ENCODE assay signal across 22 cellular contexts in genomic region chr3:40465456-40465855, GRCh38. TPM values are rescaled to one million over a fixed set of nuclear protein-coding genes. Genes with fewer than 3 reads are reported as not detected.
DNase-seq lines count a peak whose midpoint lies in the region; ATAC-seq, FAIRE-seq and TF ChIP-seq lines count a peak whose summit lies in the region.
"Had no signal": no experiment of that assay in that cellular context is flagged by ENCODE, and none has a peak within 500 bp of the region (broad histone marks: within the 10 kb centered on the region; RNA-seq: fewer than 3 reads in every experiment).

No MANE protein-coding gene starts in this region.

- no peak overlapping the region for H4K12ac ChIP-seq in trophoblast cell (ENCODE audit: low read depth, low read length)

- peaks cover 1 to 3% of the 10 kb centered on the region in 2 experiments; a peak in 4 of 5 replicates for H3K4me1 ChIP-seq in K562 (replicated peaks in 1 of 2; ENCODE audit: control insufficient read depth in 2 of 2, insufficient read depth in 2 of 2, low read length in 2 of 2)
- H3K4me1 ChIP-seq in trophoblast cell (ENCODE audit: control insufficient read depth in 1 of 2, insufficient read depth in 2 of 2, low read length in 2 of 2): no peaks in the 10 kb centered on the region

- H3K4me3 Mint-ChIP-seq in activated CD8-positive, alpha-beta T cell treated with anti-CD3 and anti-CD28 coated beads, Interleukin-2, amount 10 ng/mL, durations not matched to agents 7 days and 5 days: no peak overlapping the region
- no peak overlapping the region for H3K4me3 Mint-ChIP-seq in activated CD8-positive, alpha-beta T cell treated with anti-CD3 and anti-CD28 coated beads for 36 hours
- no peak overlapping the region for H3K4me3 Mint-ChIP-seq in HFFc6

- no peak overlapping the region for H2BK5ac ChIP-seq in trophoblast cell (ENCODE audit: low read depth, low read length, poor library complexity)

- BruUV-seq in K562 (replicated peaks; lab: Mats Ljungman, UMichigan): no TSS peak

- DNase-seq in activated CD8-positive, alpha-beta T cell treated with anti-CD3 and anti-CD28 coated beads, Interleukin-2, amount 10 ng/mL, durations not matched to agents 7 days and 5 days: no peak
- DNase-seq in activated CD8-positive, alpha-beta T cell treated with anti-CD3 and anti-CD28 coated beads for 36 hours: no peak
- no peak for DNase-seq in HFFc6
- no peak for DNase-seq in K562 (ENCODE audit: extremely low read depth in 1 of 4, low spot score in 3 of 4)
- no peak for DNase-seq in trophoblast cell
- no peak for DNase-seq in NCI-H226
- no peak for DNase-seq in occipital lobe (lab: John Stamatoyannopoulos, UW)
- DNase-seq: activated effector memory CD4-positive, alpha-beta T cell treated with Interleukin-2 at 50 U/mL for 16 hours; aorta; midbrain; NCI-H69; ovary; PC-9; stimulated activated CD4-positive, alpha-beta T cell treated with anti-CD3 and anti-CD28 coated beads, Interleukin-2, amount 100 ng/mL, for 24 hours; substantia nigra had no signal

- TF ChIP-seq EP300 in K562 (IDR thresholded peaks at IDR 0.05; ENCODE audit: low read length): no peak

- peak overlapping the region; percentile 49 for H3K23ac ChIP-seq in trophoblast cell (ENCODE audit: low read length)

- in situ Hi-C loops in K562 (cut with MboI): loop anchor here (25.0 kb wide), 1 partner anchor 1053 kb away; the partner anchor contains the start of gene RPSA

- no peak overlapping the region for H3K18ac ChIP-seq in trophoblast cell (ENCODE audit: low read length)

- H3K4me2 ChIP-seq in K562 (ENCODE audit: insufficient read depth, low read length) (no peak overlapping the region), trophoblast cell (ENCODE audit: low read length) (no peak overlapping the region)
- H3K4me2 ChIP-seq: PC-9 had no signal

- TF ChIP-seq POLR2A in K562 (conservative IDR thresholded peaks at IDR 0.05): no peak

- no peaks in the 10 kb centered on the region for H3K79me1 ChIP-seq in trophoblast cell (ENCODE audit: low read length)

- H3K9ac ChIP-seq in K562 (ENCODE audit: insufficient read depth in 1 of 2, low read depth in 2 of 2, low read length in 2 of 2) (no peak overlapping the region), trophoblast cell (ENCODE audit: low read length) (no peak overlapping the region)

- H3K27me3 Mint-ChIP-seq in activated CD8-positive, alpha-beta T cell treated with anti-CD3 and anti-CD28 coated beads, Interleukin-2, amount 10 ng/mL, durations not matched to agents 7 days and 5 days (ENCODE audit: low read depth): no peaks in the 10 kb centered on the region
- no peaks in the 10 kb centered on the region for H3K27me3 Mint-ChIP-seq in activated CD8-positive, alpha-beta T cell treated with anti-CD3 and anti-CD28 coated beads for 36 hours
- H3K27me3 Mint-ChIP-seq in HFFc6 (ENCODE audit: insufficient read depth): no peaks in the 10 kb centered on the region; the same call in 1 of the 2 replicates

- H3K4ac ChIP-seq in trophoblast cell (ENCODE audit: low read depth, low read length): no peak overlapping the region

- H3K9me3 Mint-ChIP-seq in activated CD8-positive, alpha-beta T cell treated with anti-CD3 and anti-CD28 coated beads, Interleukin-2, amount 10 ng/mL, durations not matched to agents 7 days and 5 days (ENCODE audit: insufficient read depth): no peaks in the 10 kb centered on the region
- no peaks in the 10 kb centered on the region for H3K9me3 Mint-ChIP-seq in activated CD8-positive, alpha-beta T cell treated with anti-CD3 and anti-CD28 coated beads for 36 hours
- H3K9me3 Mint-ChIP-seq in HFFc6: no peaks in the 10 kb centered on the region

- POLR2A ChIA-PET in activated CD8-positive, alpha-beta T cell treated with anti-CD3 and anti-CD28 coated beads, Interleukin-2, amount 10 ng/mL, durations not matched to agents 7 days and 5 days (lab: Charles Lee): interaction anchor here (0.7 kb wide), 1 partner anchor 12 kb away, joined by 3 read pairs; no protein-coding TSS in a partner anchor
- POLR2A ChIA-PET in activated CD8-positive, alpha-beta T cell treated with anti-CD3 and anti-CD28 coated beads for 36 hours (lab: Charles Lee): interaction anchor here (0.8 to 3.4 kb wide), 11 partner anchors 8 to 734 kb away, joined by 3 to 38 read pairs (median 4); partner anchors contain the start of genes CTNNB1, RPL14 and ZNF619
- POLR2A ChIA-PET in K562 (lab: Yijun Ruan, JAX): interaction anchor here (0.6 to 7.7 kb wide), 18 partner anchors 8 to 171 kb away, joined by 3 to 102 read pairs (median 4); partner anchors contain the start of genes RPL14, ZNF619, ZNF620 and ZNF621

- TF ChIP-seq CTCF in activated CD8-positive, alpha-beta T cell treated with anti-CD3 and anti-CD28 coated beads for 36 hours (IDR thresholded peaks at IDR 0.05): no peak
- no peak for TF ChIP-seq CTCF in HFFc6 (IDR thresholded peaks at IDR 0.05)
- TF ChIP-seq CTCF in K562 (IDR thresholded peaks at IDR 0.05 in 2 of 3, conservative IDR thresholded peaks at IDR 0.05 in 1 of 3; ENCODE audit: insufficient read depth in 2 of 3, low read depth in 1 of 3, low read length in 3 of 3): no peak

- no peak overlapping the region for H2BK12ac ChIP-seq in trophoblast cell (ENCODE audit: low read length)

- CTCF ChIA-PET in activated CD8-positive, alpha-beta T cell treated with anti-CD3 and anti-CD28 coated beads, Interleukin-2, amount 10 ng/mL, durations not matched to agents 7 days and 5 days (lab: Charles Lee): interaction anchor here (1.3 kb wide), 3 partner anchors 60 to 156 kb away, joined by 3 read pairs; partner anchors contain the start of genes EIF1B and ZNF621
- CTCF ChIA-PET in activated CD8-positive, alpha-beta T cell treated with anti-CD3 and anti-CD28 coated beads for 36 hours (lab: Charles Lee): interaction anchor here (1.3 kb wide), 2 partner anchors 12 to 115 kb away, joined by 3 to 4 read pairs; no protein-coding TSS in a partner anchor
- CTCF ChIA-PET in K562 (lab: Yijun Ruan, JAX; ENCODE audit: low intra/inter-chr PET ratio): no interaction called here

- H2AFZ ChIP-seq in K562 (ENCODE audit: low read depth, low read length): no peak overlapping the region
- no peak overlapping the region for H2AFZ ChIP-seq in trophoblast cell (ENCODE audit: insufficient read depth, low read length, poor library complexity)
- H2AFZ ChIP-seq: PC-9 had no signal

- peaks cover 37% of the 10 kb centered on the region for H3K4me1 Mint-ChIP-seq in activated CD8-positive, alpha-beta T cell treated with anti-CD3 and anti-CD28 coated beads, Interleukin-2, amount 10 ng/mL, durations not matched to agents 7 days and 5 days (ENCODE audit: low read depth)
- peaks cover 27% of the 10 kb centered on the region for H3K4me1 Mint-ChIP-seq in activated CD8-positive, alpha-beta T cell treated with anti-CD3 and anti-CD28 coated beads for 36 hours (ENCODE audit: low read depth)
- H3K4me1 Mint-ChIP-seq in HFFc6 (ENCODE audit: low read depth): no peaks in the 10 kb centered on the region

- no peak for ATAC-seq in activated CD8-positive, alpha-beta T cell treated with anti-CD3 and anti-CD28 coated beads, Interleukin-2, amount 10 ng/mL, durations not matched to agents 7 days and 5 days
- ATAC-seq in activated CD8-positive, alpha-beta T cell treated with anti-CD3 and anti-CD28 coated beads for 36 hours: no peak
- peak; percentile 5; the same call in 2 of the 3 replicates for ATAC-seq in K562
- ATAC-seq in GM18858 (IDR thresholded peaks at IDR 0.05; ENCODE audit: unreplicated experiment): no peak

- H3K36me3 ChIP-seq in K562 (ENCODE audit: control insufficient read depth, insufficient read depth, low read length): peaks cover 51% of the 10 kb centered on the region
- H3K36me3 ChIP-seq in trophoblast cell (ENCODE audit: control insufficient read depth in 1 of 2, insufficient read depth in 2 of 2, low read length in 2 of 2): peaks cover 21 to 22% of the 10 kb centered on the region in 2 experiments
- H3K36me3 ChIP-seq: ovary had no signal

- H2AK5ac ChIP-seq in trophoblast cell (ENCODE audit: low read length): no peak overlapping the region

- H3K9me1 ChIP-seq in K562 (ENCODE audit: control insufficient read depth, insufficient read depth, low read length): peaks cover 3% of the 10 kb centered on the region

- no peak for FAIRE-seq in K562 (lab: Jason Lieb, UNC)
- FAIRE-seq: D721Med, endometrium, H1, keratinocyte, TTC549 had no signal

- H3K4me3 ChIP-seq in K562 (no peak overlapping the region), trophoblast cell (ENCODE audit: low read depth, low read length) (no peak overlapping the region)
- H3K4me3 ChIP-seq: ovary, PC-9 had no signal

- no peaks in the 10 kb centered on the region for H4K20me1 ChIP-seq in K562 (replicated peaks; ENCODE audit: control insufficient read depth, insufficient read depth, low read length)

- peaks cover 64% of the 10 kb centered on the region for H3K36me3 Mint-ChIP-seq in activated CD8-positive, alpha-beta T cell treated with anti-CD3 and anti-CD28 coated beads, Interleukin-2, amount 10 ng/mL, durations not matched to agents 7 days and 5 days (ENCODE audit: low read depth)
- peaks cover 54% of the 10 kb centered on the region for H3K36me3 Mint-ChIP-seq in activated CD8-positive, alpha-beta T cell treated with anti-CD3 and anti-CD28 coated beads for 36 hours (ENCODE audit: low read depth)
- peaks cover 12% of the 10 kb centered on the region for H3K36me3 Mint-ChIP-seq in HFFc6 (ENCODE audit: low read depth)

- intact Hi-C loops in activated CD8-positive, alpha-beta T cell treated with anti-CD3 and anti-CD28 coated beads for 36 hours (cut with micrococcal nuclease): no loop called here
- intact Hi-C loops in K562 (cut with micrococcal nuclease): no loop called here

- peak overlapping the region; percentile 41 for H3K27ac Mint-ChIP-seq in activated CD8-positive, alpha-beta T cell treated with anti-CD3 and anti-CD28 coated beads, Interleukin-2, amount 10 ng/mL, durations not matched to agents 7 days and 5 days
- H3K27ac Mint-ChIP-seq in activated CD8-positive, alpha-beta T cell treated with anti-CD3 and anti-CD28 coated beads for 36 hours: no peak overlapping the region
- peak overlapping the region; percentile 43 for H3K27ac Mint-ChIP-seq in HFFc6

- no peak overlapping the region for H4K91ac ChIP-seq in trophoblast cell (ENCODE audit: low read depth, low read length)

- H3K9me3 ChIP-seq in K562 (replicated peaks; ENCODE audit: control insufficient read depth, insufficient read depth, low read depth, low read length) (no peaks in the 10 kb centered on the region), trophoblast cell (ENCODE audit: insufficient read depth, low read depth, low read length) (no peaks in the 10 kb centered on the region)
- H3K9me3 ChIP-seq: ovary had no signal

- peaks cover 12% of the 10 kb centered on the region for H3K79me2 ChIP-seq in K562 (ENCODE audit: control insufficient read depth, insufficient read depth, low read length)
- H3K79me2 ChIP-seq in trophoblast cell (ENCODE audit: control insufficient read depth, insufficient read depth, low read length, poor library complexity): no peaks in the 10 kb centered on the region

- no peak for TF ChIP-seq RAD21 in K562 (CRISPR knock-in tag; conservative IDR thresholded peaks at IDR 0.05 in 1 of 2, IDR thresholded peaks at IDR 0.05 in 1 of 2)

- no peak overlapping the region for H2BK120ac ChIP-seq in trophoblast cell (ENCODE audit: insufficient read depth, low read length, poor library complexity)

- H3K27me3 ChIP-seq in K562 (ENCODE audit: control insufficient read depth in 2 of 2, insufficient read depth in 2 of 2, low read length in 2 of 2): no peaks in the 10 kb centered on the region
- H3K27me3 ChIP-seq in trophoblast cell (ENCODE audit: insufficient read depth, low read length): no peaks in the 10 kb centered on the region
- H3K27me3 ChIP-seq: ovary had no signal

- WGBS in K562 (ENCODE audit: insufficient coverage, low coverage, missing lambda C conversion rate): 53% methylated on average over 2 of the region's 2 CpGs
- WGBS in trophoblast cell (ENCODE audit: extremely low coverage, insufficient coverage, insufficient read length): no CpG with 5 or more reads among the region's 2 CpGs

- no peak overlapping the region for H4K8ac ChIP-seq in trophoblast cell (ENCODE audit: low read depth, low read length)

- no peak overlapping the region for H3K14ac ChIP-seq in trophoblast cell (ENCODE audit: low read length)

- peak overlapping the region; percentile 2; the same call in 1 of the 3 replicates for H3K27ac ChIP-seq in K562 (ENCODE audit: extremely low read depth, low read depth, low read length)
- H3K27ac ChIP-seq in trophoblast cell (ENCODE audit: low read depth, low read length): no peak overlapping the region
- H3K27ac ChIP-seq: HL-60, ovary, PC-9 had no signal

RNA-seq across cellular contexts. Expression of gene RPL14, which starts 8.3 kb away (rescaled TPM):
- total RNA-seq in activated CD8-positive, alpha-beta T cell treated with anti-CD3 and anti-CD28 coated beads, Interleukin-2, amount 10 ng/mL, durations not matched to agents 7 days and 5 days: 1,000 to 10,000 TPM; 1,835 to 1,964 TPM
- total RNA-seq in activated CD8-positive, alpha-beta T cell treated with anti-CD3 and anti-CD28 coated beads for 36 hours: 1,000 to 10,000 TPM; 3,410 to 3,594 TPM
- total RNA-seq in HFFc6 (2021; fragmentation: NEBNext Ultra II Directional; extraction: Animal tissue kit (Norgen Biotek cat#: 25700)): 1,000 to 10,000 TPM; 1,695 to 2,062 (median 1,834) TPM
- 226 and 269 TPM in 2 replicates for total RNA-seq in K562 (2011; cell fraction: chromatin; rRNA removed; ENCODE audit: low replicate concordance)
- 253 and 260 TPM in 2 replicates for total RNA-seq in K562 (2011; cell fraction: nucleolus; rRNA removed)
- 327 and 490 TPM in 2 replicates for total RNA-seq in K562 (2011; cell fraction: nucleoplasm; rRNA removed)
- total RNA-seq in K562 (2014; rRNA removed) (1,465 and 1,933 TPM in 2 replicates), K562 (2014; rRNA removed; fragmentation: Illumina TruSeq; extraction: Trizol) (2,197 and 2,292 TPM in 2 replicates), K562 (2015; rRNA removed; fragmentation: Illumina TruSeq; extraction: Trizol) (1,893 and 1,905 TPM in 2 replicates), K562 (2021) (4,499 and 4,649 TPM in 2 replicates), occipital lobe (165 TPM)
- polyA plus RNA-seq in K562 (2011; rRNA removed) (851 and 1,014 TPM in 2 replicates), K562 (2014; fragmentation: Illumina TruSeq; extraction: Trizol) (2,310 and 2,431 TPM in 2 replicates), K562 (2014; fragmentation: Nextera tagmentation; extraction: Ambion mirVana) (1,000 to 10,000 TPM; 2,133 to 2,823 TPM), K562 (2014; rRNA removed) (1,463 and 1,670 TPM in 2 replicates)
- 509 and 510 TPM in 2 replicates for polyA plus RNA-seq in K562 (2011; cell fraction: cytosol; rRNA removed)
- polyA plus RNA-seq in K562 (2011; cell fraction: nucleus; rRNA removed): 509 and 670 TPM in 2 replicates
- 2,787 and 4,013 TPM in 2 replicates for polyA plus RNA-seq in K562 (2012)
- polyA minus RNA-seq in K562 (2011; rRNA and poly(A)+ RNA removed): 631 and 740 TPM in 2 replicates
- 1,561 and 2,057 TPM in 2 replicates for polyA minus RNA-seq in K562 (2011; cell fraction: cytosol; rRNA and poly(A)+ RNA removed)
- 129 and 304 TPM in 2 replicates for polyA minus RNA-seq in K562 (2011; cell fraction: nucleus; rRNA and poly(A)+ RNA removed)
- polyA plus RNA-seq in trophoblast cell (2013): 1,140 and 1,225 TPM in 2 replicates

RNA-seq across cellular contexts. Expression of gene ZNF619, which starts 11.5 kb away (rescaled TPM):
- 1 to 10 TPM; 6.7 to 8.5 TPM for total RNA-seq in activated CD8-positive, alpha-beta T cell treated with anti-CD3 and anti-CD28 coated beads, Interleukin-2, amount 10 ng/mL, durations not matched to agents 7 days and 5 days
- total RNA-seq in activated CD8-positive, alpha-beta T cell treated with anti-CD3 and anti-CD28 coated beads for 36 hours: 1 to 10 TPM; 5.7 to 6.3 TPM
- 1 to 10 TPM; 3.2 to 5.1 (median 4.7) TPM for total RNA-seq in HFFc6 (2021; fragmentation: NEBNext Ultra II Directional; extraction: Animal tissue kit (Norgen Biotek cat#: 25700))
- total RNA-seq in K562 (2011; cell fraction: chromatin; rRNA removed; ENCODE audit: low replicate concordance): 14.4 and 24.4 TPM in 2 replicates
- 10.2 and 11.8 TPM in 2 replicates for total RNA-seq in K562 (2011; cell fraction: nucleolus; rRNA removed)
- 13.6 and 14.7 TPM in 2 replicates for total RNA-seq in K562 (2011; cell fraction: nucleoplasm; rRNA removed)
- total RNA-seq in K562 (2014; rRNA removed) (4.7 and 5.0 TPM in 2 replicates), K562 (2014; rRNA removed; fragmentation: Illumina TruSeq; extraction: Trizol) (6.3 and 6.4 TPM in 2 replicates), K562 (2015; rRNA removed; fragmentation: Illumina TruSeq; extraction: Trizol) (6.7 and 7.8 TPM in 2 replicates), K562 (2021) (8.8 and 10.5 TPM in 2 replicates), occipital lobe (5.9 TPM)
- polyA plus RNA-seq in K562 (2011; rRNA removed) (7.3 and 9.1 TPM in 2 replicates), K562 (2014; fragmentation: Illumina TruSeq; extraction: Trizol) (7.3 and 7.4 TPM in 2 replicates), K562 (2014; fragmentation: Nextera tagmentation; extraction: Ambion mirVana) (1 to 10 TPM; 1.3 to 1.5 TPM), K562 (2014; rRNA removed) (6.0 and 6.2 TPM in 2 replicates)
- polyA plus RNA-seq in K562 (2011; cell fraction: cytosol; rRNA removed): 4.3 and 5.1 TPM in 2 replicates
- polyA plus RNA-seq in K562 (2011; cell fraction: nucleus; rRNA removed): 7.1 and 7.3 TPM in 2 replicates
- polyA plus RNA-seq in K562 (2012): 3.4 and 3.6 TPM in 2 replicates
- 18.5 and 22.4 TPM in 2 replicates for polyA minus RNA-seq in K562 (2011; rRNA and poly(A)+ RNA removed)
- polyA minus RNA-seq in K562 (2011; cell fraction: cytosol; rRNA and poly(A)+ RNA removed): 6.6 and 7.8 TPM in 2 replicates
- 5.7 and 10.4 TPM in 2 replicates for polyA minus RNA-seq in K562 (2011; cell fraction: nucleus; rRNA and poly(A)+ RNA removed)
- polyA plus RNA-seq in trophoblast cell (2013): 2.6 and 2.8 TPM in 2 replicates

RNA-seq across cellular contexts. Expression of gene ZNF620, which starts 40.4 kb away (rescaled TPM):
- total RNA-seq in activated CD8-positive, alpha-beta T cell treated with anti-CD3 and anti-CD28 coated beads, Interleukin-2, amount 10 ng/mL, durations not matched to agents 7 days and 5 days: 1 to 10 TPM; 4.0 to 4.6 TPM
- total RNA-seq in activated CD8-positive, alpha-beta T cell treated with anti-CD3 and anti-CD28 coated beads for 36 hours: 1 to 10 TPM; 2.5 to 3.6 TPM
- 1 to 10 TPM in 1 of 6 experiments, under 1 TPM in 5; 0.54 to 1.2 (median 0.69) TPM for total RNA-seq in HFFc6 (2021; fragmentation: NEBNext Ultra II Directional; extraction: Animal tissue kit (Norgen Biotek cat#: 25700))
- total RNA-seq in K562 (2011; cell fraction: chromatin; rRNA removed; ENCODE audit: low replicate concordance): 3.6 and 8.5 TPM in 2 replicates
- total RNA-seq in K562 (2011; cell fraction: nucleolus; rRNA removed): 3.2 and 3.3 TPM in 2 replicates
- 3.8 and 4.7 TPM in 2 replicates for total RNA-seq in K562 (2011; cell fraction: nucleoplasm; rRNA removed)
- 2.9 and 3.4 TPM in 2 replicates for total RNA-seq in K562 (2014; rRNA removed)
- 4.9 and 5.5 TPM in 2 replicates for total RNA-seq in K562 (2014; rRNA removed; fragmentation: Illumina TruSeq; extraction: Trizol)
- 4.5 and 4.9 TPM in 2 replicates for total RNA-seq in K562 (2015; rRNA removed; fragmentation: Illumina TruSeq; extraction: Trizol)
- total RNA-seq in K562 (2021): 3.3 and 5.7 TPM in 2 replicates
- polyA plus RNA-seq in K562 (2011; rRNA removed): 1.5 and 2.2 TPM in 2 replicates
- 0.64 and 1.3 TPM in 2 replicates for polyA plus RNA-seq in K562 (2011; cell fraction: cytosol; rRNA removed)
- polyA plus RNA-seq in K562 (2011; cell fraction: nucleus; rRNA removed): 0.94 and 1.5 TPM in 2 replicates
- polyA plus RNA-seq in K562 (2012): 2.4 and 3.0 TPM in 2 replicates
- polyA plus RNA-seq in K562 (2014; fragmentation: Illumina TruSeq; extraction: Trizol): 3.0 and 3.4 TPM in 2 replicates
- 1 to 10 TPM; 1.2 to 3.7 TPM for polyA plus RNA-seq in K562 (2014; fragmentation: Nextera tagmentation; extraction: Ambion mirVana)
- 2.3 and 3.6 TPM in 2 replicates for polyA plus RNA-seq in K562 (2014; rRNA removed)
- 2.8 and 4.8 TPM in 2 replicates for polyA minus RNA-seq in K562 (2011; rRNA and poly(A)+ RNA removed)
- 2.2 TPM in 1 of 2 replicates, not detected in the other for polyA minus RNA-seq in K562 (2011; cell fraction: cytosol; rRNA and poly(A)+ RNA removed)
- polyA minus RNA-seq in K562 (2011; cell fraction: nucleus; rRNA and poly(A)+ RNA removed): 1.1 and 1.2 TPM in 2 replicates
- 2.6 and 3.1 TPM in 2 replicates for polyA plus RNA-seq in trophoblast cell (2013)
- 13.6 TPM for total RNA-seq in occipital lobe

RNA-seq across cellular contexts. Expression of gene ZNF621, which starts 59.3 kb away (rescaled TPM):
- total RNA-seq in activated CD8-positive, alpha-beta T cell treated with anti-CD3 and anti-CD28 coated beads, Interleukin-2, amount 10 ng/mL, durations not matched to agents 7 days and 5 days: 10 to 100 TPM; 22.0 to 22.6 TPM
- 10 to 100 TPM; 18.5 to 19.1 TPM for total RNA-seq in activated CD8-positive, alpha-beta T cell treated with anti-CD3 and anti-CD28 coated beads for 36 hours
- total RNA-seq in HFFc6 (2021; fragmentation: NEBNext Ultra II Directional; extraction: Animal tissue kit (Norgen Biotek cat#: 25700)): 10 to 100 TPM; 18.1 to 21.3 (median 20.5) TPM
- 26.7 and 92.0 TPM in 2 replicates for total RNA-seq in K562 (2011; cell fraction: chromatin; rRNA removed; ENCODE audit: low replicate concordance)
- 22.0 and 26.7 TPM in 2 replicates for total RNA-seq in K562 (2011; cell fraction: nucleolus; rRNA removed)
- total RNA-seq in K562 (2011; cell fraction: nucleoplasm; rRNA removed): 41.6 and 57.6 TPM in 2 replicates
- total RNA-seq in K562 (2014; rRNA removed) (10.8 and 12.0 TPM in 2 replicates), K562 (2014; rRNA removed; fragmentation: Illumina TruSeq; extraction: Trizol) (20.8 and 22.3 TPM in 2 replicates), K562 (2015; rRNA removed; fragmentation: Illumina TruSeq; extraction: Trizol) (18.7 and 20.6 TPM in 2 replicates), K562 (2021) (22.4 and 22.5 TPM in 2 replicates), occipital lobe (10.9 TPM)
- polyA plus RNA-seq in K562 (2011; rRNA removed) (27.6 and 38.1 TPM in 2 replicates), K562 (2014; fragmentation: Illumina TruSeq; extraction: Trizol) (26.2 and 28.9 TPM in 2 replicates), K562 (2014; fragmentation: Nextera tagmentation; extraction: Ambion mirVana) (1 to 10 TPM; 4.7 to 7.3 TPM), K562 (2014; rRNA removed) (20.1 and 24.4 TPM in 2 replicates)
- 15.0 and 27.7 TPM in 2 replicates for polyA plus RNA-seq in K562 (2011; cell fraction: cytosol; rRNA removed)
- 44.3 and 50.0 TPM in 2 replicates for polyA plus RNA-seq in K562 (2011; cell fraction: nucleus; rRNA removed)
- polyA plus RNA-seq in K562 (2012): 14.3 TPM in 2 replicates
- 33.7 and 34.3 TPM in 2 replicates for polyA minus RNA-seq in K562 (2011; rRNA and poly(A)+ RNA removed)
- 13.7 and 14.9 TPM in 2 replicates for polyA minus RNA-seq in K562 (2011; cell fraction: cytosol; rRNA and poly(A)+ RNA removed)
- polyA minus RNA-seq in K562 (2011; cell fraction: nucleus; rRNA and poly(A)+ RNA removed): 14.8 and 23.0 TPM in 2 replicates
- polyA plus RNA-seq in trophoblast cell (2013): 15.0 and 15.4 TPM in 2 replicates
